ENCODE assay signal across 11 cellular contexts in the genomic region with DNA sequence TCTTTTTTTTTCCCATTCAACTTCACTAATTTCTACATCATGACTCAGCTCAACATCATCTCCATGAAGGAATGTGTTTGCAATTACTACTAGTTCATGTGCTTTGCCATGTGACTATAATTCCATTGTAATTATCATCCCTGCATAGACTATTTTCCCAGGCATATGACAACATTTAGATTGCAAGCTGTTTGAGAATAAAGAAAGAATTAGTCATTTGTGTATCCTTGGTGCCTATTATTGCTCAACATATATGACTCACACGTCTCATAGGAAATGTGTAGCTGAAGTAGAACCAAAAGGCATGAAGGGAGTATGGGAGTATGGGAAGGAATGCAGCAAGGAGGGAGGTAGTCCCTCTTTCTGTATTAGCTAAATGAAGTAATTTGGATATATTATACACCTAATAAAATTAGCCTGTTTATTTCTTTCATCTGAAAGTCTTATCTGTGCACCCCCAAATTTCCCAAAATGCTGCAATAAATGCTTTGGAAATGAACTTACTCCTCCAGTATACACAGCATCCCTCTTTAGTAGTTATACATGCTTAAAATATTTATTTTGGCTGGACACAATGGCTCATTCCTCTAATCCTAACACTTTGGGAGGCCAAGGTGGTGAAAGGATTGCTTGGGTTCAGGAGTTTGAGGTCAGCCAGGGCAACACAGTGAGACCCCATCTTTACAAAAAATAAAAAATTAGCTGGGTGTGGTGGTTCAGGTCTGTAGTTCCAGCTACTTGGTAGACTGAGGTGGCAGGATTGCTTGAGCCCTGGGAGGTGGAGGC.
A peak's percentile ranks its signal among the peaks of the same experiment; 100 is the strongest.
DNase-seq lines count a peak whose midpoint lies in the region; ATAC-seq and TF ChIP-seq lines count a peak whose summit lies in the region.
"Had no signal": no experiment of that assay in that cellular context is flagged by ENCODE, and none has a peak within 500 bp of the region (broad histone marks: within the 10 kb centered on the region; RNA-seq: fewer than 3 reads in every experiment).

No MANE protein-coding gene starts in this region.

- intact Hi-C loops in sciatic nerve (cut with DNase I) (no loop called here), posterior cingulate gyrus (cut with DNase I) (no loop called here)

- ATAC-seq in sciatic nerve (peak; percentile 79), GM18907 (IDR thresholded peaks at IDR 0.05; ENCODE audit: unreplicated experiment) (no peak)

- DNase-seq in H4 (ENCODE audit: low spot score), result peak; percentile 93
- peak; percentile 98 for DNase-seq in fibroblast of gingiva (ENCODE audit: low read depth)
- no peak for DNase-seq in sciatic nerve (ENCODE audit: low spot score)
- no peak for DNase-seq in G401 (ENCODE audit: low spot score)
- DNase-seq in posterior cingulate gyrus, result no peak
- no peak for DNase-seq in NCI-H1930 (lab: John Stamatoyannopoulos, UW)
- DNase-seq: activated T-cell treated with anti-CD3 and anti-CD28 coated beads for 4 hours; NCI-H1417 treated with DMSO at 0.1 percent for 48 hours; stimulated activated CD8-positive, alpha-beta memory T cell treated with anti-CD3 and anti-CD28 coated beads, Interleukin-4, amount 100 ng/mL, for 48 hours had no signal

- in situ Hi-C loops in G401 (cut with HindIII; ENCODE audit: low sequenced_read_pairs), result no loop called here

TF ChIP-seq in PFSK-1, 5 proteins besides CTCF, POLR2A, EP300 and RAD21:
- peak; percentile 26; the same call in 1 of the 2 replicates for TF ChIP-seq TAF1 (IDR thresholded peaks at IDR 0.05; ENCODE audit: borderline replicate concordance, insufficient read depth, low read length)
- TF ChIP-seq, protein P1, sequence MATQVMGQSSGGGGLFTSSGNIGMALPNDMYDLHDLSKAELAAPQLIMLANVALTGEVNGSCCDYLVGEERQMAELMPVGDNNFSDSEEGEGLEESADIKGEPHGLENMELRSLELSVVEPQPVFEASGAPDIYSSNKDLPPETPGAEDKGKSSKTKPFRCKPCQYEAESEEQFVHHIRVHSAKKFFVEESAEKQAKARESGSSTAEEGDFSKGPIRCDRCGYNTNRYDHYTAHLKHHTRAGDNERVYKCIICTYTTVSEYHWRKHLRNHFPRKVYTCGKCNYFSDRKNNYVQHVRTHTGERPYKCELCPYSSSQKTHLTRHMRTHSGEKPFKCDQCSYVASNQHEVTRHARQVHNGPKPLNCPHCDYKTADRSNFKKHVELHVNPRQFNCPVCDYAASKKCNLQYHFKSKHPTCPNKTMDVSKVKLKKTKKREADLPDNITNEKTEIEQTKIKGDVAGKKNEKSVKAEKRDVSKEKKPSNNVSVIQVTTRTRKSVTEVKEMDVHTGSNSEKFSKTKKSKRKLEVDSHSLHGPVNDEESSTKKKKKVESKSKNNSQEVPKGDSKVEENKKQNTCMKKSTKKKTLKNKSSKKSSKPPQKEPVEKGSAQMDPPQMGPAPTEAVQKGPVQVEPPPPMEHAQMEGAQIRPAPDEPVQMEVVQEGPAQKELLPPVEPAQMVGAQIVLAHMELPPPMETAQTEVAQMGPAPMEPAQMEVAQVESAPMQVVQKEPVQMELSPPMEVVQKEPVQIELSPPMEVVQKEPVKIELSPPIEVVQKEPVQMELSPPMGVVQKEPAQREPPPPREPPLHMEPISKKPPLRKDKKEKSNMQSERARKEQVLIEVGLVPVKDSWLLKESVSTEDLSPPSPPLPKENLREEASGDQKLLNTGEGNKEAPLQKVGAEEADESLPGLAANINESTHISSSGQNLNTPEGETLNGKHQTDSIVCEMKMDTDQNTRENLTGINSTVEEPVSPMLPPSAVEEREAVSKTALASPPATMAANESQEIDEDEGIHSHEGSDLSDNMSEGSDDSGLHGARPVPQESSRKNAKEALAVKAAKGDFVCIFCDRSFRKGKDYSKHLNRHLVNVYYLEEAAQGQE (IDR thresholded peaks at IDR 0.05; ENCODE audit: insufficient read depth in 1 of 2, low read depth in 2 of 2, low read length in 2 of 2), result no peak

Comparison
In these comparisons a context has a peak if more than half of its experiments do, and no peak if none do; other contexts are left out.
1. DNase-seq: peak in H4 (single experiment) and fibroblast of gingiva (single experiment); none in sciatic nerve (single experiment), G401 (single experiment), posterior cingulate gyrus (0 of 10) and NCI-H1930 (0 of 2).